Comparison of ENCODE assay signal across 11 cellular contexts in the genomic region with DNA sequence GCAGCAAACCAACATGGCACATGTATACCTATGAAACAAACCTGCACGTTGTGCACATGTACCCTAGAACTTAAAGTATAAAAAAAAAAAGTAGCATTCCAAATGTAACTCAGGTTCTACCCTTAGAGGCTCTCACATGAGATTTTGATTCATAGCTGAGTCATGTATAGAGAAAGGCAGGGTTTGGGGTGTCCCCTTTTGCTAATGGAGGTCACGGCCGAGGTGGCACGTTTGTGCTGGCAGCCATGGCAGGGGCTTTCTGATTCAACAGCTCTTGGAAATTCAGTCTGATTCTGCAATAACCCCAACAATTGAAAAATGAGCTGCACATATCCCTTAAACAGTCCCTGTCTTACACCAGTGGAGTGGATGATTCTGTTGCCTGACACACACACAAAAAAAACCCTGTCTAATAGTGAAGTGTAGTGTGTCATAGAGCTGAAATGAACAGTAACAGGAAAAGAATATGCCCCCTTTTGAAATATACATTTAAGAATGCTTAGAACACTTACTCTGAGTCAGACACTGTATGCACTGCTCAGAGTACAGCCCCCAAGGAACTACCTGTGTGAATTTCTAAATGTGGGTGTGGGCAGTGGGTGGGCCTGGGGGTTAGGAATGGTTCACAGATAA.
A peak's percentile ranks its signal among the peaks of the same experiment; 100 is the strongest.
DNase-seq lines count a peak whose midpoint lies in the region; ATAC-seq and TF ChIP-seq lines count a peak whose summit lies in the region.
"Had no signal": no experiment of that assay in that cellular context is flagged by ENCODE, and none has a peak within 500 bp of the region (broad histone marks: within the 10 kb centered on the region; RNA-seq: fewer than 3 reads in every experiment).

No MANE protein-coding gene starts in this region.

- CTCF ChIA-PET in RWPE1 (lab: Yijun Ruan, JAX): interaction anchor here (0.7 to 1.7 kb wide), 3 partner anchors 308 to 648 kb away, joined by 6 to 9 read pairs (median 8); no protein-coding TSS in a partner anchor

- DNase-seq in activated CD4-positive, alpha-beta T cell treated with anti-CD3 and anti-CD28 coated beads for 48 hours: peak; percentile 72
- DNase-seq in stimulated activated CD4-positive, alpha-beta T cell treated with anti-CD3 and anti-CD28 coated beads, Interleukin-1b, Interleukin-23, amount 100 ng/mL, for 4 hours (ENCODE audit: low read depth in 2 of 2): peak; percentile 21 to 36
- DNase-seq in RWPE1 (ENCODE audit: low spot score) (no peak), NCI-H446 treated with DMSO at 0.1 percent for 48 hours (lab: John Stamatoyannopoulos, UW) (no peak), substantia nigra (lab: John Stamatoyannopoulos, UW) (no peak), NCI-H146 treated with DMSO at 0.1 percent for 48 hours (lab: John Stamatoyannopoulos, UW; ENCODE audit: unreplicated experiment) (no peak)
- DNase-seq: activated gamma-delta T cell, NCI-H2081, pancreas had no signal

- no peak overlapping the region for H3K27ac ChIP-seq in RWPE1
- H3K27ac ChIP-seq in substantia nigra (ENCODE audit: low read depth, low read length, poor library complexity, severe bottlenecking): no peak overlapping the region
- H3K27ac ChIP-seq: pancreas had no signal

- no peak for TF ChIP-seq CTCF in RWPE1 (conservative IDR thresholded peaks at IDR 0.05; ENCODE audit: low read depth)

- POLR2A ChIA-PET in RWPE1 (lab: Yijun Ruan, JAX; ENCODE audit: low non-redundant PET): no interaction called here

- ATAC-seq in GM18870 (IDR thresholded peaks at IDR 0.05; ENCODE audit: unreplicated experiment) (peak; percentile 86), HG02870 (IDR thresholded peaks at IDR 0.05; ENCODE audit: unreplicated experiment) (peak; percentile 92)

Comparison
In these comparisons a context has a peak if more than half of its experiments do, and no peak if none do; other contexts are left out.
1. DNase-seq: peak in activated CD4-positive, alpha-beta T cell treated with anti-CD3 and anti-CD28 coated beads for 48 hours (single experiment) and stimulated activated CD4-positive, alpha-beta T cell treated with anti-CD3 and anti-CD28 coated beads, Interleukin-1b, Interleukin-23, amount 100 ng/mL, for 4 hours (2 of 2); none in RWPE1 (single experiment), NCI-H446 treated with DMSO at 0.1 percent for 48 hours (single experiment), substantia nigra (0 of 49) and NCI-H146 treated with DMSO at 0.1 percent for 48 hours (single experiment).